In the genomic region with DNA sequence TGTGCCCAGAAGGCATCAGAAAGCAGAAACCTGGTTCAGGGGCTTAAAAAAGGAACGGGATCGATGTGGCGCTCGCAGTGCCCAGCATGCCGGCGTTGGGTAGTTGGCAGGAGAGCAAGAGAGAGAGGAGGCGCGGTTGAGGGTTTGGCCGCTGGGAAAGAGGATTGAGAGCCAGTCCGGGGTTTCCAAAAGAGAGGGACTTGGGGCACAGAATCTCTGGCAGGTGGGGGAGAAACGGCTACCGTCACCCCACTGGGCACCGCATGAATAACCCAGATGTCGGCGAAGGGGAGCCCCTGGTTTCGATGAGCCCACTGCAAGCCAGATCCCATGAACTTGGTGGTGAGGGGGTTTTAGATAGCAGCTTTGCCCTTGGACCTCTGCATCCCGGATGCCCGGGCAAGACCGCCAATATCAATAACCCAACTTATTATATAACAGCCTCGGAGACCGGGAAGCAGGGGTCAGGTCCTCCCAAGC, we compare ENCODE assay signal across 7 cellular contexts.
DNase-seq lines count a peak whose midpoint lies in the region; ATAC-seq and TF ChIP-seq lines count a peak whose summit lies in the region.

No MANE protein-coding gene starts in this region.

- peak overlapping the region; percentile 46 to 98 (median 91) for H3K27ac ChIP-seq in dorsolateral prefrontal cortex

- intact Hi-C loops in dorsolateral prefrontal cortex (cut with DNase I), result loop anchor here (1.0 to 10.0 kb wide), 10 partner anchors 80 to 435 kb away; a partner anchor contains a TSS

- H3K4me3 ChIP-seq in GM12875 (ENCODE audit: low read depth, low read length) (peak overlapping the region; percentile 51), dorsolateral prefrontal cortex (peak overlapping the region; percentile 41 to 80 (median 65))

- DNase-seq in NCI-H774 (lab: John Stamatoyannopoulos, UW) (peak; percentile 13), dorsolateral prefrontal cortex (peak in 9 of 10 donors; percentile 15 to 78 (median 42)), myocyte (ENCODE audit: low read depth) (peak; percentile 34), SW480 (ENCODE audit: low spot score) (no peak), SW 1271 (lab: John Stamatoyannopoulos, UW) (no peak)

- ATAC-seq in GM21717 (IDR thresholded peaks at IDR 0.05; ENCODE audit: unreplicated experiment), result no peak

- H3K27me3 ChIP-seq in dorsolateral prefrontal cortex, result no peaks in the 10 kb centered on the region

- TF ChIP-seq CTCF in GM12875 (IDR thresholded peaks at IDR 0.05; ENCODE audit: borderline replicate concordance, insufficient read depth, low read depth, low read length) (no peak), dorsolateral prefrontal cortex (IDR thresholded peaks at IDR 0.05 in 54 of 56, conservative IDR thresholded peaks at IDR 0.05 in 2 of 56; ENCODE audit: low read depth in 1 of 56, partially characterized antibody in 56 of 56) (no peak)

Comparison
In these comparisons a context has a peak if more than half of its experiments do, and no peak if none do; other contexts are left out.
1. DNase-seq: peak in NCI-H774 (single experiment), dorsolateral prefrontal cortex (9 of 10) and myocyte (single experiment); none in SW480 (single experiment) and SW 1271 (0 of 2).